In genomic region chr2:106160786-106161261, GRCh38 we compare ENCODE assay signal across 8 cellular contexts. TPM values are rescaled to one million over a fixed set of nuclear protein-coding genes. Genes with fewer than 3 reads are reported as not detected.
A peak's percentile ranks its signal among the peaks of the same experiment; 100 is the strongest.
DNase-seq lines count a peak whose midpoint lies in the region; ATAC-seq, FAIRE-seq and TF ChIP-seq lines count a peak whose summit lies in the region.

No MANE protein-coding gene starts in this region.

- H3K27ac Mint-ChIP-seq in CD8-positive, alpha-beta T cell: peak overlapping the region; percentile 98

- peak; percentile 24 for FAIRE-seq in islet of Langerhans (lab: Jason Lieb, UNC)

- H3K36me3 ChIP-seq in CD8-positive, alpha-beta T cell (ENCODE audit: insufficient read depth, low read length): no peaks in the 10 kb centered on the region

- no peaks in the 10 kb centered on the region for H3K9me3 ChIP-seq in CD8-positive, alpha-beta T cell (ENCODE audit: low read length)

- peak in 6 of 7 experiments; percentile 28 to 77 (median 52) for DNase-seq in CD8-positive, alpha-beta T cell
- DNase-seq in UCSD-AML1 (lab: John Stamatoyannopoulos, UW; ENCODE audit: unreplicated experiment) (peak; percentile 62), D341Med (ENCODE audit: low spot score) (no peak), T1000 (lab: John Stamatoyannopoulos, UW) (no peak), RKO (ENCODE audit: low spot score) (no peak)
- DNase-seq in central memory CD4-positive, alpha-beta T cell: no peak

- no peaks in the 10 kb centered on the region for H3K9me3 Mint-ChIP-seq in CD8-positive, alpha-beta T cell

- no peaks in the 10 kb centered on the region for H3K27me3 Mint-ChIP-seq in CD8-positive, alpha-beta T cell (ENCODE audit: low read depth)

- peaks cover 35% of the 10 kb centered on the region for H3K36me3 Mint-ChIP-seq in CD8-positive, alpha-beta T cell

- CTCF ChIA-PET in CD8-positive, alpha-beta T cell (lab: Charles Lee): interaction anchor here (0.8 to 2.8 kb wide), 12 partner anchors 10 to 111 kb away, joined by 3 to 18 read pairs (median 4); partner anchors contain the start of gene UXS1

- H3K4me3 Mint-ChIP-seq in CD8-positive, alpha-beta T cell: peak overlapping the region; percentile 92

- TF ChIP-seq CTCF in CD8-positive, alpha-beta T cell (IDR thresholded peaks at IDR 0.05): no peak

- peak overlapping the region; percentile 77 for H3K27ac ChIP-seq in CD8-positive, alpha-beta T cell (ENCODE audit: low read depth, low read length)

- POLR2A ChIA-PET in CD8-positive, alpha-beta T cell (lab: Charles Lee): interaction anchor here (0.6 to 3.5 kb wide), 29 partner anchors 9 to 562 kb away, joined by 3 to 35 read pairs (median 5); partner anchors contain the start of gene UXS1

- no peaks in the 10 kb centered on the region for H3K27me3 ChIP-seq in CD8-positive, alpha-beta T cell (ENCODE audit: insufficient read depth, low read length)

- intact Hi-C loops in CD8-positive, alpha-beta T cell (cut with DNase I, micrococcal nuclease): loop anchor here (1.0 to 10.0 kb wide), 5 partner anchors 30 to 416 kb away; partner anchors contain the start of genes NCK2 (in 1 of the 2) and UXS1 (in 1 of the 2)

- H3K4me1 ChIP-seq in CD8-positive, alpha-beta T cell (ENCODE audit: insufficient read depth, low read length): peaks cover 87% of the 10 kb centered on the region

- peak; percentile 55 for ATAC-seq in CD8-positive, alpha-beta T cell
- peak; percentile 42 for ATAC-seq in HG02623 (IDR thresholded peaks at IDR 0.05; ENCODE audit: unreplicated experiment)

- H3K4me3 ChIP-seq in CD8-positive, alpha-beta T cell (ENCODE audit: low read depth, low read length): peak overlapping the region; percentile 69

- peaks cover 92% of the 10 kb centered on the region for H3K4me1 Mint-ChIP-seq in CD8-positive, alpha-beta T cell (ENCODE audit: low read depth)

RNA-seq across cellular contexts. Expression of gene UXS1, which starts 33.3 kb away (rescaled TPM):
- 10 to 100 TPM; 62.1 to 70.8 TPM for total RNA-seq in CD8-positive, alpha-beta T cell

Comparison
In these comparisons a context has a peak if more than half of its experiments do, and no peak if none do; other contexts are left out.
1. DNase-seq: peak in CD8-positive, alpha-beta T cell (6 of 7) and UCSD-AML1 (single experiment); none in D341Med (single experiment), T1000 (single experiment), central memory CD4-positive, alpha-beta T cell (single experiment) and RKO (single experiment).